ENCODE assay signal across 8 cellular contexts in the genomic region with DNA sequence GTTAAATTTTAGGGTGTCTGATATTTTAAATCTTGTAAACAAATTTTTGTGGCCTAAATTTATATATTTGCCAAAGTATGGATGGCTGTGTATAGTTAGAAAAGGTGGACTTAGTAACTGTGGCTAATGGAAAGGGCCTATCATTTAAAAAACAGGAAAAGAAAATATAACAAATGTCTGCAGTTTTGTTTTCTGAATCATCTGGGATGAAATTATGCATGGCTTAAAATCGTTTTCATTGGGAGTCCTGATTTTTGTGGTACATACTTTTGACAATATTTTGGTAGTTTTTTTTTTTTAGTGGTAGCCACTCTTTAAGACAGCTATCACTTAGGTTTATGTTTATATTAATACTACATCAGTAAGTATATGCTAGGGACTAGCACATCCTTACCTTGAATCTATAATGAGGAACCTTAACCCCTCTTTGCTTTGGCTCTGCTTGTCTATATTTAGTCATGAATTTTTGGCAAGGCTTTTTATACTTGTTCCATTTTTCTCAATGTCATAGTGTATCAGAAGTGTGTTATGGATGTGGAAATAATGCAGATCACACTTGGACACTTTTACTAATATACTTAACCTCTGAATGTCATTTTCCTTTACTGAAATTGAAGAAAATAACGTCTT. TPM values are rescaled to one million over a fixed set of nuclear protein-coding genes. Genes with fewer than 3 reads are reported as not detected.
DNase-seq lines count a peak whose midpoint lies in the region; ATAC-seq and TF ChIP-seq lines count a peak whose summit lies in the region.

No MANE protein-coding gene starts in this region.

- H3K4me1 Mint-ChIP-seq in stimulated activated naive CD8-positive, alpha-beta T cell treated with anti-CD3 and anti-CD28 coated beads, Interleukin-15, Interleukin-2, amounts not matched to agents 100 ng/mL and 50 ng/mL, for 24 hours (ENCODE audit: low read depth), result peaks cover 63% of the 10 kb centered on the region
- H3K4me1 Mint-ChIP-seq in mesothelial cell of epicardium, result peaks cover 53% of the 10 kb centered on the region

- H3K36me3 Mint-ChIP-seq in stimulated activated naive CD8-positive, alpha-beta T cell treated with anti-CD3 and anti-CD28 coated beads, Interleukin-15, Interleukin-2, amounts not matched to agents 100 ng/mL and 50 ng/mL, for 24 hours (ENCODE audit: low read depth), result peaks cover 20% of the 10 kb centered on the region
- peaks cover 3% of the 10 kb centered on the region for H3K36me3 Mint-ChIP-seq in mesothelial cell of epicardium

- H3K4me3 Mint-ChIP-seq in stimulated activated naive CD8-positive, alpha-beta T cell treated with anti-CD3 and anti-CD28 coated beads, Interleukin-15, Interleukin-2, amounts not matched to agents 100 ng/mL and 50 ng/mL, for 24 hours, result peak overlapping the region; percentile 88
- H3K4me3 Mint-ChIP-seq in mesothelial cell of epicardium, result peak overlapping the region; percentile 41

- intact Hi-C loops in body of pancreas (cut with DNase I), result no loop called here

- no peak overlapping the region for H3K4me3 ChIP-seq in body of pancreas

- TF ChIP-seq CTCF in body of pancreas (IDR thresholded peaks at IDR 0.05) (no peak), mesothelial cell of epicardium (IDR thresholded peaks at IDR 0.05; ENCODE audit: unreplicated experiment) (no peak)

- H3K36me3 ChIP-seq in body of pancreas (replicated peaks in 1 of 2; ENCODE audit: insufficient read depth in 1 of 2, low read depth in 2 of 2), result no peaks in the 10 kb centered on the region

- H3K27ac ChIP-seq in body of pancreas, result peak overlapping the region in 3 of 4 donors; percentile 43 to 99 (median 97)

- H3K9me3 ChIP-seq in body of pancreas, result no peaks in the 10 kb centered on the region

- H3K4me1 ChIP-seq in body of pancreas, result peaks cover 38% of the 10 kb centered on the region

- no peak for TF ChIP-seq POLR2A in body of pancreas (IDR thresholded peaks at IDR 0.05)

- no peak for ATAC-seq in stimulated activated naive CD8-positive, alpha-beta T cell treated with anti-CD3 and anti-CD28 coated beads, Interleukin-15, Interleukin-2, amounts not matched to agents 100 U/mL and 50 U/mL, for 24 hours
- ATAC-seq in body of pancreas (no peak), HG03460 (IDR thresholded peaks at IDR 0.05; ENCODE audit: unreplicated experiment) (no peak)
- ATAC-seq in activated CD4-positive, CD25-positive, alpha-beta regulatory T cell treated with anti-CD3 and anti-CD28 coated beads, Interleukin-2, amount 50 U/mL, for 24 hours, result no peak

- no peak for DNase-seq in stimulated activated naive CD8-positive, alpha-beta T cell treated with anti-CD3 and anti-CD28 coated beads, Interleukin-15, Interleukin-2, amounts not matched to agents 100 U/mL and 50 U/mL, for 24 hours
- DNase-seq in body of pancreas (no peak), mesothelial cell of epicardium (ENCODE audit: low spot score in 2 of 2, unreplicated experiment in 2 of 2) (no peak), NCI-H524 (lab: John Stamatoyannopoulos, UW) (no peak), Ammon's horn (ENCODE audit: low spot score) (no peak)

- no peaks in the 10 kb centered on the region for H3K27me3 Mint-ChIP-seq in stimulated activated naive CD8-positive, alpha-beta T cell treated with anti-CD3 and anti-CD28 coated beads, Interleukin-15, Interleukin-2, amounts not matched to agents 100 ng/mL and 50 ng/mL, for 24 hours
- no peaks in the 10 kb centered on the region for H3K27me3 Mint-ChIP-seq in mesothelial cell of epicardium (ENCODE audit: low read depth)

- H3K27ac Mint-ChIP-seq in stimulated activated naive CD8-positive, alpha-beta T cell treated with anti-CD3 and anti-CD28 coated beads, Interleukin-15, Interleukin-2, amounts not matched to agents 100 ng/mL and 50 ng/mL, for 24 hours, result peak overlapping the region; percentile 92
- H3K27ac Mint-ChIP-seq in mesothelial cell of epicardium, result peak overlapping the region; percentile 22

- WGBS in body of pancreas, 2 donors, result 2% methylated on average over 2 of the region's 2 CpGs

- H3K9me3 Mint-ChIP-seq in stimulated activated naive CD8-positive, alpha-beta T cell treated with anti-CD3 and anti-CD28 coated beads, Interleukin-15, Interleukin-2, amounts not matched to agents 100 ng/mL and 50 ng/mL, for 24 hours, result no peaks in the 10 kb centered on the region
- H3K9me3 Mint-ChIP-seq in mesothelial cell of epicardium, result no peaks in the 10 kb centered on the region

- H3K27me3 ChIP-seq in body of pancreas, result no peaks in the 10 kb centered on the region

RNA-seq across cellular contexts. Expression of gene ARID1B, which starts 5.6 kb away (rescaled TPM):
- total RNA-seq in body of pancreas, result 10 to 100 TPM; 71.5 to 85.1 TPM
- 137 to 155 TPM (median 143 TPM) in 3 replicates for total RNA-seq in mesothelial cell of epicardium
